ENCODE assay signal across 8 cellular contexts in genomic region chr5:98770911-98771322, GRCh38. TPM values are rescaled to one million over a fixed set of nuclear protein-coding genes. Genes with fewer than 3 reads are reported as not detected.
DNase-seq lines count a peak whose midpoint lies in the region; ATAC-seq and TF ChIP-seq lines count a peak whose summit lies in the region.

No MANE protein-coding gene starts in this region.

- H3K27ac Mint-ChIP-seq in CD14-positive monocyte = peak overlapping the region in 4 of 7 donors; percentile 10 to 88 (median 42)

- 0 to 1% (median 1%) methylated on average over 6 of the region's 6 CpGs for WGBS in adrenal gland, 4 donors

- H3K36me3 Mint-ChIP-seq in CD14-positive monocyte = peaks cover 12 to 25% of the 10 kb centered on the region in 2 donors

- H3K9me3 Mint-ChIP-seq in CD14-positive monocyte = peaks cover 7 to 54% (median 40%) of the 10 kb centered on the region in 7 donors

- TF ChIP-seq POLR2A in HCT116 (IDR thresholded peaks at IDR 0.05; ENCODE audit: borderline replicate concordance, extremely low read depth, insufficient read depth, insufficient read length) (no peak), adrenal gland (IDR thresholded peaks at IDR 0.05) (no peak)

- no peak for ATAC-seq in HCT116
- ATAC-seq in thoracic aorta (ENCODE audit: insufficient number of reproducible peaks, low FRiP score, low read depth) = no peak
- no peak for ATAC-seq in HG02973 (IDR thresholded peaks at IDR 0.05; ENCODE audit: unreplicated experiment)

- H3K4me2 ChIP-seq in HCT116 (ENCODE audit: low read length) = peak overlapping the region; percentile 96

- no peak for TF ChIP-seq CTCF in CD14-positive monocyte (IDR thresholded peaks at IDR 0.05)
- no peak for TF ChIP-seq CTCF in HCT116 (IDR thresholded peaks at IDR 0.05 in 2 of 3, conservative IDR thresholded peaks at IDR 0.05 in 1 of 3; ENCODE audit: borderline replicate concordance in 1 of 3, insufficient read depth in 1 of 3, low read depth in 2 of 3, low read length in 2 of 3)
- no peak for TF ChIP-seq CTCF in adrenal gland (IDR thresholded peaks at IDR 0.05)
- TF ChIP-seq CTCF in thoracic aorta (IDR thresholded peaks at IDR 0.05) = no peak

- peaks cover 54% of the 10 kb centered on the region for H3K4me1 Mint-ChIP-seq in CD14-positive monocyte

- H3K4me3 ChIP-seq in HCT116 (replicated peaks in 1 of 2; ENCODE audit: low read depth in 1 of 2, low read length in 2 of 2) = peak overlapping the region; percentile 59 to 63
- peak overlapping the region in 3 of 4 donors; percentile 21 to 67 (median 54) for H3K4me3 ChIP-seq in adrenal gland
- peak overlapping the region; percentile 81 for H3K4me3 ChIP-seq in thoracic aorta

- no peaks in the 10 kb centered on the region for H3K36me3 ChIP-seq in HCT116 (ENCODE audit: control insufficient read depth in 1 of 2, insufficient read depth in 2 of 2, low read length in 2 of 2)
- H3K36me3 ChIP-seq in adrenal gland (replicated peaks in 1 of 2) = no peaks in the 10 kb centered on the region
- H3K36me3 ChIP-seq in thoracic aorta = no peaks in the 10 kb centered on the region

- H3K9me2 ChIP-seq in HCT116 (ENCODE audit: insufficient read depth) = no peaks in the 10 kb centered on the region

- H3K4me3 Mint-ChIP-seq in CD14-positive monocyte = peak overlapping the region; percentile 89 to 98

- H3K27me3 Mint-ChIP-seq in CD14-positive monocyte (ENCODE audit: low read depth in 3 of 3) = peaks cover 82 to 98% (median 87%) of the 10 kb centered on the region in 3 donors

- RAD21 ChIA-PET in HCT116 (lab: Charles Lee; ENCODE audit: low non-redundant PET in 1 of 2, low total read pairs in 2 of 2, uncharacterized antibody in 2 of 2, unreplicated experiment in 2 of 2) = no interaction called here

- intact Hi-C loops in CD14-positive monocyte (cut with micrococcal nuclease) (no loop called here), HCT116 (cut with micrococcal nuclease) (no loop called here), adrenal gland (cut with DNase I) (no loop called here)

- CTCF ChIA-PET in HCT116 (lab: Charles Lee) = interaction anchor here (0.6 to 0.7 kb wide), 2 partner anchors 17 to 1032 kb away, joined by 3 to 4 read pairs; no protein-coding TSS in a partner anchor

- H3K27me3 ChIP-seq in HCT116 (ENCODE audit: insufficient read depth, low read length) (peaks cover 6% of the 10 kb centered on the region; the same call in 1 of the 2 replicates), adrenal gland (no peaks in the 10 kb centered on the region), thoracic aorta (replicated peaks; ENCODE audit: insufficient read depth) (no peaks in the 10 kb centered on the region)

- POLR2A ChIA-PET in HCT116 (lab: Charles Lee) = no interaction called here

- peaks cover 19 to 59% of the 10 kb centered on the region in 2 experiments for H3K4me1 ChIP-seq in HCT116 (ENCODE audit: control insufficient read depth in 1 of 2, insufficient read depth in 2 of 2, low read length in 2 of 2)
- peaks cover 17 to 51% of the 10 kb centered on the region in 2 donors for H3K4me1 ChIP-seq in adrenal gland (replicated peaks in 1 of 2)
- peaks cover 13 to 30% of the 10 kb centered on the region in 2 donors for H3K4me1 ChIP-seq in thoracic aorta (ENCODE audit: control insufficient read depth in 1 of 2, low read depth in 2 of 2)

- no peak overlapping the region for H3K27ac ChIP-seq in HCT116 (ENCODE audit: low read depth, low read length)
- peak overlapping the region in 4 of 5 donors; percentile 1 to 79 (median 70) for H3K27ac ChIP-seq in adrenal gland
- H3K27ac ChIP-seq in thoracic aorta = peak overlapping the region; percentile 46 to 65

- peaks cover 19% of the 10 kb centered on the region for H3K79me2 ChIP-seq in HCT116 (ENCODE audit: insufficient read depth, low read length)

- DNase-seq in CD14-positive monocyte (ENCODE audit: low spot score) (no peak), HCT116 (ENCODE audit: low read depth, low spot score) (no peak), adrenal gland (no peak), kidney tubule cell (ENCODE audit: low spot score) (peak; percentile 48), thoracic aorta (ENCODE audit: low spot score) (no peak), amygdala (lab: John Stamatoyannopoulos, UW) (no peak)
- no peak for DNase-seq in activated CD4-positive, alpha-beta T cell treated with anti-CD3 and anti-CD28 coated beads, Interleukin-2, amount 50 U/mL, for 48 hours

- no peak for TF ChIP-seq RAD21 in HCT116 (IDR thresholded peaks at IDR 0.05; ENCODE audit: low read depth)

- H2AFZ ChIP-seq in HCT116 (ENCODE audit: low read depth, low read length, poor library complexity, severe bottlenecking) = peak overlapping the region; percentile 90

- H3K9me3 ChIP-seq in HCT116 (ENCODE audit: control insufficient read depth in 1 of 2, insufficient read depth in 1 of 2, low read depth in 1 of 2, low read length in 2 of 2) (no peaks in the 10 kb centered on the region), adrenal gland (replicated peaks in 1 of 3) (no peaks in the 10 kb centered on the region), thoracic aorta (no peaks in the 10 kb centered on the region)

- no peaks in the 10 kb centered on the region; the same call in 1 of the 2 replicates for H4K20me1 ChIP-seq in HCT116 (ENCODE audit: insufficient read depth)

- BruUV-seq in HCT116 (replicated peaks; lab: Mats Ljungman, UMichigan) = no TSS peak

- peak overlapping the region; percentile 35; the same call in 1 of the 2 replicates for H3K9ac ChIP-seq in HCT116 (ENCODE audit: low read length)

TF ChIP-seq in HCT116, 20 proteins besides CTCF, POLR2A, EP300 and RAD21:
- no peak for TF ChIP-seq ZNF274 (IDR thresholded peaks at IDR 0.05; ENCODE audit: low read depth, low read length)
TF ChIP-seq in HCT116: peak in this region for 0.

RNA-seq across cellular contexts. Expression of gene RGMB, which starts 2.5 kb away (rescaled TPM):
- polyA plus RNA-seq in CD14-positive monocyte (under 1 TPM in 1 of 2 donors, not detected in 1; 0.12 TPM), adrenal gland (1 to 10 TPM; 1.0 to 8.0 (median 1.8) TPM)
- total RNA-seq in HCT116 (2021; ENCODE audit: unreplicated experiment) (18.3 TPM), adrenal gland (10 to 100 TPM in 4 of 8 donors, 1 to 10 TPM in 4; 7.1 to 14.4 (median 10.6) TPM), thoracic aorta (10 to 100 TPM; 11.9 to 23.1 TPM)
- polyA plus RNA-seq in HCT116 (2012) = 10.6 and 10.8 TPM in 2 replicates
